ENCODE assay signal across 24 cellular contexts in the genomic region with DNA sequence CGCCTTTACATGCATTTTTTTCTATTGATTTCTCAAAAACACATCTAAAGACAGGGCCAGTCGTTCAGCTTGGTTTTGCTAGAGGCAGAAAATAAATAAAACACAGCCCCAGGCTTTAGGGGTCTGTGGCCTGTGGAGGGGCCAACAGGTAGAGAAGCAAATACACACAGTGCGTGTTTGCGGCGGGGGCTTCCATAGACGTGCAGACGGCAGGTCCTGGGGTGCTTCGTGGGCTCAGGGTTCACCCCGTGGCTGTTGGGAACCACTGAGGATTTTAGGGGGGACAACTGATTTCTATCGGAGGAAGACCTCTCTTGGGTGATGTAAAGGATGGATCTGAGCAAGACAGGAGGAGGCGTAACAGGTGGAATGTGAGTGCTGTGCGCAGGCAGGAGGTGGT.
"Had no signal": no experiment of that assay in that cellular context is flagged by ENCODE, and none has a peak within 500 bp of the region (broad histone marks: within the 10 kb centered on the region; RNA-seq: fewer than 3 reads in every experiment).

No MANE protein-coding gene starts in this region.

- H3K36me3 ChIP-seq: heart right ventricle, pancreas, right lobe of liver, stomach, uterus had no signal

- H3K27ac ChIP-seq: dorsolateral prefrontal cortex, heart right ventricle, pancreas, psoas muscle, right lobe of liver, spleen, stomach, thoracic aorta, uterus had no signal

- DNase-seq: cortex of kidney; effector CD8-positive, alpha-beta T cell; heart right ventricle; hypothalamus; kidney glomerular epithelial cell; mesendoderm; naive thymus-derived CD4-positive, alpha-beta T cell; occipital lobe; pancreas; psoas muscle; retina; stimulated activated CD4-positive, alpha-beta T cell treated with anti-CD3 and anti-CD28 coated beads, Interleukin-15, amount 100 ng/mL, for 24 hours; stimulated activated CD4-positive, alpha-beta T cell treated with anti-CD3 and anti-CD28 coated beads, Interleukin-1b, Interleukin-23, amount 100 ng/mL, for 48 hours; stimulated activated CD4-positive, alpha-beta T cell treated with anti-CD3 and anti-CD28 coated beads, Interleukin-4, amount 100 ng/mL, for 24 hours; stomach; substantia nigra; trophoblast cell; uterus had no signal

- H3K27ac Mint-ChIP-seq: naive thymus-derived CD4-positive, alpha-beta T cell; stimulated activated memory B cell treated with anti-CD40 and anti-IgM and Interleukin-4, amounts not matched to agents 10 μg/mL and 1 μg/mL and 100 μg/mL, for 72 hours had no signal

- H3K36me3 Mint-ChIP-seq: naive thymus-derived CD4-positive, alpha-beta T cell; stimulated activated memory B cell treated with anti-CD40 and anti-IgM and Interleukin-4, amounts not matched to agents 10 μg/mL and 1 μg/mL and 100 μg/mL, for 72 hours had no signal

- H3K27me3 Mint-ChIP-seq: naive thymus-derived CD4-positive, alpha-beta T cell had no signal

- H3K4me3 Mint-ChIP-seq: naive thymus-derived CD4-positive, alpha-beta T cell; stimulated activated memory B cell treated with anti-CD40 and anti-IgM and Interleukin-4, amounts not matched to agents 10 μg/mL and 1 μg/mL and 100 μg/mL, for 72 hours had no signal

- ATAC-seq: esophagus mucosa; heart right ventricle; naive thymus-derived CD4-positive, alpha-beta T cell; pancreas; psoas muscle; stimulated activated memory B cell treated with anti-CD40 and anti-IgM and Interleukin-4, amounts not matched to agents 10 μg/mL and 1 μg/mL and 100 μg/mL, for 72 hours had no signal

- H3K4me1 ChIP-seq: heart right ventricle, pancreas, psoas muscle, right lobe of liver, spleen, stomach, uterus had no signal

- H3K27me3 ChIP-seq: dorsolateral prefrontal cortex, heart right ventricle, pancreas, right lobe of liver, spleen, stomach, uterus had no signal

- H3K4me3 ChIP-seq: dorsolateral prefrontal cortex, heart right ventricle, pancreas, psoas muscle, right lobe of liver, spleen, stomach, thoracic aorta, uterus had no signal

- H3K9me3 Mint-ChIP-seq: naive thymus-derived CD4-positive, alpha-beta T cell; stimulated activated memory B cell treated with anti-CD40 and anti-IgM and Interleukin-4, amounts not matched to agents 10 μg/mL and 1 μg/mL and 100 μg/mL, for 72 hours had no signal

- H3K9me3 ChIP-seq: heart right ventricle, pancreas, psoas muscle, right lobe of liver, spleen, stomach, thoracic aorta, uterus had no signal
